In the genomic region with DNA sequence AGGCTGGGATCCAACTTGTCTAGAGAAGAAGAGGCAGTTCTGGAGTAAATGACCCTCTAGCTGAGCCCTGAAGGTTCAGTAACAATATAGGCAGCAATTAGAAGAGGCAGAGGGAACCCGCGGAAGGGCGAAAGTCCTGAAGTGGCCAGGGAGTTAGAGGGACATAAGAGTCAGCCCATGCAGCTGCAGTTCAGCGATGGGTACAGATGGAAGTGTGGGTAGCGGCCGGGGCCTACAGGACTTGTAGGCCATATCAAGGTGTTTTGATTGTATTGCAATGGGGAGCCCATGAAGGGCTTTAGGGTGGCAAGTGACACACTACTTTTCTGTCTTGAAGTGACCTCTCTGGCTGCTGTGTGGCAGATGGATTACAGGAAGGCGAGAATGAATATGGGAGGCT, we compare ENCODE assay signal across 29 cellular contexts. TPM values are rescaled to one million over a fixed set of nuclear protein-coding genes. Genes with fewer than 3 reads are reported as not detected.
DNase-seq lines count a peak whose midpoint lies in the region; ATAC-seq, FAIRE-seq and TF ChIP-seq lines count a peak whose summit lies in the region.
"Had no signal": no experiment of that assay in that cellular context is flagged by ENCODE, and none has a peak within 500 bp of the region (broad histone marks: within the 10 kb centered on the region; RNA-seq: fewer than 3 reads in every experiment).

No MANE protein-coding gene starts in this region.

- peak overlapping the region; percentile 32 for H3K27ac Mint-ChIP-seq in CD4-positive, alpha-beta T cell
- H3K27ac Mint-ChIP-seq in activated naive CD8-positive, alpha-beta T cell treated with anti-CD3 and anti-CD28 coated beads, Interleukin-2, amount 50 U/mL, for 24 hours: peak overlapping the region; percentile 17
- H3K27ac Mint-ChIP-seq in natural killer cell: peak overlapping the region; percentile 6 to 10
- H3K27ac Mint-ChIP-seq in neural progenitor cell: no peak overlapping the region
- H3K27ac Mint-ChIP-seq: CD14-positive monocyte, mesothelial cell of epicardium had no signal

- peaks cover 44% of the 10 kb centered on the region for H3K4me1 Mint-ChIP-seq in CD4-positive, alpha-beta T cell (ENCODE audit: low read depth)
- H3K4me1 Mint-ChIP-seq in activated naive CD8-positive, alpha-beta T cell treated with anti-CD3 and anti-CD28 coated beads, Interleukin-2, amount 50 U/mL, for 24 hours: peaks cover 31% of the 10 kb centered on the region
- H3K4me1 Mint-ChIP-seq in natural killer cell (peaks cover 37 to 42% of the 10 kb centered on the region in 2 donors), neural progenitor cell (peaks cover 7% of the 10 kb centered on the region)

- H3K4me2 ChIP-seq in BLaER1 (0 out of 2 replicates have a peak overlapping the region, but pooled peaks have one; percentile 6), neural progenitor cell (no peak overlapping the region)
- H3K4me2 ChIP-seq: smooth muscle cell had no signal

- intact Hi-C loops in CD4-positive, alpha-beta T cell (cut with DNase I, micrococcal nuclease): loop anchor here in 1 of 2 experiments (5.0 kb wide), 2 partner anchors 1018 to 1288 kb away; partner anchors contain the start of genes HS3ST3B1 and ZNF18
- intact Hi-C loops in natural killer cell (cut with micrococcal nuclease): no loop called here

- H3K4me3 Mint-ChIP-seq in CD4-positive, alpha-beta T cell: peak overlapping the region; percentile 67
- no peak overlapping the region for H3K4me3 Mint-ChIP-seq in activated naive CD8-positive, alpha-beta T cell treated with anti-CD3 and anti-CD28 coated beads, Interleukin-2, amount 50 U/mL, for 24 hours
- H3K4me3 Mint-ChIP-seq in natural killer cell: peak overlapping the region; percentile 10
- H3K4me3 Mint-ChIP-seq in neural progenitor cell: no peak overlapping the region
- H3K4me3 Mint-ChIP-seq: CD14-positive monocyte, mesothelial cell of epicardium had no signal

- H3K36me3 ChIP-seq in BLaER1 (peaks cover 67% of the 10 kb centered on the region), neural progenitor cell (peaks cover 6% of the 10 kb centered on the region)

- no peaks in the 10 kb centered on the region for H3K27me3 ChIP-seq in BLaER1
- no peaks in the 10 kb centered on the region for H3K27me3 ChIP-seq in CD4-positive, alpha-beta T cell (ENCODE audit: control insufficient read depth, insufficient read depth, low read length)
- no peaks in the 10 kb centered on the region for H3K27me3 ChIP-seq in neural progenitor cell
- H3K27me3 ChIP-seq: ascending aorta, dorsolateral prefrontal cortex, pancreas, SJSA1 had no signal

- H3K27me3 Mint-ChIP-seq in CD4-positive, alpha-beta T cell: no peaks in the 10 kb centered on the region
- no peaks in the 10 kb centered on the region for H3K27me3 Mint-ChIP-seq in activated naive CD8-positive, alpha-beta T cell treated with anti-CD3 and anti-CD28 coated beads, Interleukin-2, amount 50 U/mL, for 24 hours
- H3K27me3 Mint-ChIP-seq in natural killer cell (ENCODE audit: low read depth in 2 of 2) (no peaks in the 10 kb centered on the region), neural progenitor cell (ENCODE audit: insufficient read depth, low read depth) (peaks cover 3% of the 10 kb centered on the region)
- H3K27me3 Mint-ChIP-seq: naive thymus-derived CD8-positive, alpha-beta T cell had no signal

- H3K4me3 ChIP-seq in BLaER1 (no peak overlapping the region), neural progenitor cell (no peak overlapping the region)
- H3K4me3 ChIP-seq: ascending aorta, dorsolateral prefrontal cortex, pancreas, SJSA1, smooth muscle cell had no signal

- no peaks in the 10 kb centered on the region for H3K9me3 ChIP-seq in BLaER1
- no peaks in the 10 kb centered on the region for H3K9me3 ChIP-seq in CD4-positive, alpha-beta T cell (ENCODE audit: control insufficient read depth, low read length)
- no peaks in the 10 kb centered on the region for H3K9me3 ChIP-seq in neural progenitor cell (ENCODE audit: low read depth)
- H3K9me3 ChIP-seq: ascending aorta, pancreas, SJSA1 had no signal

- H3K27ac ChIP-seq in BLaER1: no peak overlapping the region
- no peak overlapping the region for H3K27ac ChIP-seq in CD4-positive, alpha-beta T cell (ENCODE audit: low read depth, low read length)
- H3K27ac ChIP-seq in neural progenitor cell: no peak overlapping the region
- H3K27ac ChIP-seq: ascending aorta, dorsolateral prefrontal cortex, pancreas, SJSA1 had no signal

- TF ChIP-seq CTCF in CD4-positive, alpha-beta T cell (IDR thresholded peaks at IDR 0.05): no peak
- no peak for TF ChIP-seq CTCF in natural killer cell (IDR thresholded peaks at IDR 0.05)
- TF ChIP-seq CTCF in neural progenitor cell (IDR thresholded peaks at IDR 0.05): no peak
- no peak for TF ChIP-seq CTCF in D721Med (IDR thresholded peaks at IDR 0.05; ENCODE audit: insufficient read depth, missing control alignments)

- no peaks in the 10 kb centered on the region for H3K9me3 Mint-ChIP-seq in CD4-positive, alpha-beta T cell
- H3K9me3 Mint-ChIP-seq in activated naive CD8-positive, alpha-beta T cell treated with anti-CD3 and anti-CD28 coated beads, Interleukin-2, amount 50 U/mL, for 24 hours: no peaks in the 10 kb centered on the region
- no peaks in the 10 kb centered on the region for H3K9me3 Mint-ChIP-seq in natural killer cell
- H3K9me3 Mint-ChIP-seq in neural progenitor cell: no peaks in the 10 kb centered on the region
- H3K9me3 Mint-ChIP-seq: CD14-positive monocyte; mesothelial cell of epicardium; naive thymus-derived CD8-positive, alpha-beta T cell had no signal

- H4K20me1 ChIP-seq in BLaER1: peaks cover 43% of the 10 kb centered on the region
- peaks cover 8% of the 10 kb centered on the region for H4K20me1 ChIP-seq in neural progenitor cell (ENCODE audit: low read depth)

- H3K9ac ChIP-seq in BLaER1 (no peak overlapping the region), neural progenitor cell (no peak overlapping the region)

- no peak overlapping the region for H2AFZ ChIP-seq in neural progenitor cell (replicated peaks)

- peaks cover 17% of the 10 kb centered on the region for H3K79me2 ChIP-seq in neural progenitor cell (ENCODE audit: low read depth)

- no peak for DNase-seq in CD4-positive, alpha-beta T cell
- no peak for DNase-seq in activated naive CD8-positive, alpha-beta T cell treated with anti-CD3 and anti-CD28 coated beads, Interleukin-2, amount 50 U/mL, for 24 hours
- no peak for DNase-seq in natural killer cell
- no peak for DNase-seq in neural progenitor cell (ENCODE audit: low spot score)
- DNase-seq in D721Med (ENCODE audit: insufficient read length, low spot score): no peak
- DNase-seq: activated CD4-positive, alpha-beta T cell treated with anti-CD3 and anti-CD28 coated beads for 1 hour; activated CD8-positive, alpha-beta memory T cell treated with anti-CD3 and anti-CD28 coated beads for 24 hours; activated naive CD4-positive, alpha-beta T cell treated with anti-CD3 and anti-CD28 coated beads, Interleukin-2, amount 50 U/mL, for 16 hours; activated T-cell treated with anti-CD3 and anti-CD28 coated beads, Interleukin-2, amount 50 U/mL, for 48 hours; dorsolateral prefrontal cortex; left ventricle myocardium superior; naive thymus-derived CD8-positive, alpha-beta T cell; NCI-H1436 treated with DMSO at 0.1 percent for 48 hours; NCI-H2107; NCI-H748 treated with DMSO at 0.1 percent for 48 hours; pancreas; stimulated activated CD4-positive, alpha-beta T cell treated with anti-CD3 and anti-CD28 coated beads, Interleukin-2, amount 100 ng/mL, for 24 hours; trophoblast cell had no signal

- POLR2A ChIA-PET in CD4-positive, alpha-beta T cell (lab: Charles Lee): no interaction called here

- peaks cover 79% of the 10 kb centered on the region for H3K36me3 Mint-ChIP-seq in CD4-positive, alpha-beta T cell (ENCODE audit: low read depth)
- H3K36me3 Mint-ChIP-seq in activated naive CD8-positive, alpha-beta T cell treated with anti-CD3 and anti-CD28 coated beads, Interleukin-2, amount 50 U/mL, for 24 hours (ENCODE audit: low read depth): peaks cover 59% of the 10 kb centered on the region
- H3K36me3 Mint-ChIP-seq in natural killer cell (peaks cover 23% of the 10 kb centered on the region), neural progenitor cell (peaks cover 23% of the 10 kb centered on the region)

- peaks cover 41% of the 10 kb centered on the region for H3K4me1 ChIP-seq in BLaER1
- H3K4me1 ChIP-seq in neural progenitor cell: peaks cover 5% of the 10 kb centered on the region
- H3K4me1 ChIP-seq: SJSA1 had no signal

- peaks cover 7% of the 10 kb centered on the region for H3F3A ChIP-seq in neural progenitor cell (ENCODE audit: low read depth)

- ATAC-seq in CD4-positive, alpha-beta T cell (ENCODE audit: poor library complexity): no peak
- no peak for ATAC-seq in activated naive CD8-positive, alpha-beta T cell treated with anti-CD3 and anti-CD28 coated beads, Interleukin-2, amount 50 U/mL, for 24 hours
- ATAC-seq in natural killer cell: no peak
- no peak for ATAC-seq in GM18873 (IDR thresholded peaks at IDR 0.05; ENCODE audit: low FRiP score, unreplicated experiment)
- ATAC-seq: left ventricle myocardium superior; naive thymus-derived CD8-positive, alpha-beta T cell; pancreas had no signal

- CTCF ChIA-PET in CD4-positive, alpha-beta T cell (lab: Charles Lee): interaction anchor here (0.6 kb wide), 1 partner anchor 912 kb away, joined by 3 read pairs; no protein-coding TSS in a partner anchor

- no peak for FAIRE-seq in D721Med (lab: Jason Lieb, UNC)
- FAIRE-seq: endothelial cell of umbilical vein, GM12891, H1, keratinocyte, pancreas had no signal

RNA-seq across cellular contexts. Expression of gene ELAC2, which starts 3.0 kb away (rescaled TPM):
- total RNA-seq in CD4-positive, alpha-beta T cell: 10 to 100 TPM; 51.6 to 53.3 TPM
- total RNA-seq in natural killer cell: 10 to 100 TPM; 65.5 to 84.2 (median 83.4) TPM
- total RNA-seq in neural progenitor cell (ENCODE audit: low replicate concordance): 70.5 and 82.3 TPM in 2 replicates

Comparison
In these comparisons a context has a peak if more than half of its experiments do, and no peak if none do; other contexts are left out.
1. H3K4me3 Mint-ChIP-seq: peak in CD4-positive, alpha-beta T cell (single experiment) and natural killer cell (single experiment); none in activated naive CD8-positive, alpha-beta T cell treated with anti-CD3 and anti-CD28 coated beads, Interleukin-2, amount 50 U/mL, for 24 hours (single experiment) and neural progenitor cell (single experiment).